In the genomic region with DNA sequence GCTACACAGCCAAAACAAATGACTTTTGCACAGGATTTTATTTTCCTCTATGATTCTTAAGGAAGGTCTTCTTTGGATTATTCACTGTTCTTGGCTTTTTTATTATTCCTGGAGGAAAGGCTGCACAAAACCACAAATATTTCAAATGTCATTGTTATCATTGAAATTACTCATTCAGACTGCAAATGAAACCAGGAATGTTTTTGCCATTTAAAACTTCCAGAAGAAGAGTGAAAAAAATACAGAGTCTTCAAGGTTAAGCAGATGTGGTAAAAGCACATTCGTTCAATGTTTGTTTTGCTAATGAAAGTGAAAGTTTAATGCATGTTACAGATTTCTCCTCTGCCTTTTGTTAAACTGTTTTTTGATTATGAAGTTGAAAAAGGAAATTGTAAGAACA, we compare ENCODE assay signal across 14 cellular contexts.
A peak's percentile ranks its signal among the peaks of the same experiment; 100 is the strongest.
DNase-seq lines count a peak whose midpoint lies in the region; ATAC-seq, FAIRE-seq and TF ChIP-seq lines count a peak whose summit lies in the region.
"Had no signal": no experiment of that assay in that cellular context is flagged by ENCODE, and none has a peak within 500 bp of the region (broad histone marks: within the 10 kb centered on the region; RNA-seq: fewer than 3 reads in every experiment).

No MANE protein-coding gene starts in this region.

- H2AFZ ChIP-seq in keratinocyte (ENCODE audit: control insufficient read depth, low read length) (no peak overlapping the region), H9 (ENCODE audit: low read length) (no peak overlapping the region)

- TF ChIP-seq CTCF in HFFc6 (IDR thresholded peaks at IDR 0.05) = no peak
- no peak for TF ChIP-seq CTCF in keratinocyte (optimal IDR thresholded peaks at IDR 0.05 in 1 of 3, IDR thresholded peaks at IDR 0.05 in 1 of 3, conservative IDR thresholded peaks at IDR 0.05 in 1 of 3; ENCODE audit: extremely low read depth in 1 of 3, insufficient read depth in 2 of 3, low read length in 3 of 3)
- TF ChIP-seq CTCF in H9 (conservative IDR thresholded peaks at IDR 0.05) = no peak

- no peak overlapping the region for H2BK120ac ChIP-seq in H9 (ENCODE audit: low read depth, low read length, poor library complexity, severe bottlenecking)

- FAIRE-seq in keratinocyte (lab: Jason Lieb, UNC) = no peak
- FAIRE-seq: GM12878 had no signal

- no peak for ATAC-seq in HG02763 (IDR thresholded peaks at IDR 0.05; ENCODE audit: unreplicated experiment)
- ATAC-seq in GM21367 (IDR thresholded peaks at IDR 0.05; ENCODE audit: unreplicated experiment) = no peak
- ATAC-seq: GM12878 had no signal

- no CpG with 5 or more reads among the region's 1 CpG for WGBS in H9 (ENCODE audit: extremely low coverage, insufficient read length, low lambda C conversion rate)

- H3K27ac Mint-ChIP-seq in HFFc6 (no peak overlapping the region), H9 (no peak overlapping the region)
- H3K27ac Mint-ChIP-seq: mesothelial cell of epicardium had no signal

- H2BK15ac ChIP-seq in H9 (ENCODE audit: low read depth, low read length) = no peak overlapping the region

- H3K14ac ChIP-seq in H9 (ENCODE audit: insufficient read depth, low read length) = no peak overlapping the region

- H3K4me2 ChIP-seq in keratinocyte (ENCODE audit: control insufficient read depth, extremely low read depth, insufficient read depth, low read depth, low read length) (peak overlapping the region; percentile 44), H9 (ENCODE audit: insufficient read depth, insufficient read length, low read length) (no peak overlapping the region)

- peak overlapping the region; percentile 29; the same call in 1 of the 2 replicates for H3K4me3 Mint-ChIP-seq in HFFc6
- H3K4me3 Mint-ChIP-seq in H9 = no peak overlapping the region
- H3K4me3 Mint-ChIP-seq: CD4-positive, CD25-positive, alpha-beta regulatory T cell; mesothelial cell of epicardium had no signal

- H3K56ac ChIP-seq in H9 (ENCODE audit: insufficient read length, low read depth, low read length) = no peak overlapping the region

- H3T11ph ChIP-seq in H9 (ENCODE audit: low read length) = no peak overlapping the region

- H3K4me1 Mint-ChIP-seq in HFFc6 (ENCODE audit: low read depth) = peaks cover 34% of the 10 kb centered on the region
- peaks cover 6 to 12% of the 10 kb centered on the region in 2 experiments for H3K4me1 Mint-ChIP-seq in H9

- no peaks in the 10 kb centered on the region for H3K36me3 ChIP-seq in keratinocyte (ENCODE audit: control insufficient read depth in 2 of 2, extremely low read depth in 1 of 2, insufficient read depth in 2 of 2, low read length in 2 of 2)

- H2BK12ac ChIP-seq in H9 (ENCODE audit: insufficient read length, low read depth, low read length) = no peak overlapping the region

- H3K9me1 ChIP-seq in keratinocyte (ENCODE audit: control insufficient read depth, extremely low read depth, insufficient read depth, low read length) = no peaks in the 10 kb centered on the region

- H3K27ac ChIP-seq in keratinocyte (ENCODE audit: control insufficient read depth, insufficient read depth, low read length) (no peak overlapping the region), H9 (ENCODE audit: insufficient read length, low read depth, low read length) (no peak overlapping the region)

- H3K4me3 ChIP-seq in keratinocyte (ENCODE audit: control insufficient read depth in 2 of 3, extremely low read depth in 1 of 3, insufficient read depth in 2 of 3, low read depth in 1 of 3, low read length in 3 of 3) = no peak overlapping the region
- H3K4me3 ChIP-seq: GM12878 had no signal

- H3K9me3 Mint-ChIP-seq in HFFc6 = no peaks in the 10 kb centered on the region
- no peaks in the 10 kb centered on the region for H3K9me3 Mint-ChIP-seq in H9
- H3K9me3 Mint-ChIP-seq: CD4-positive, CD25-positive, alpha-beta regulatory T cell; mesothelial cell of epicardium had no signal

- no peak overlapping the region for H4K91ac ChIP-seq in H9 (ENCODE audit: insufficient read length, low read depth, low read length)

- H3K27me3 Mint-ChIP-seq in HFFc6 (ENCODE audit: insufficient read depth) = peaks cover 5% of the 10 kb centered on the region
- H3K27me3 Mint-ChIP-seq in H9 (ENCODE audit: low read depth) = peaks cover 2% of the 10 kb centered on the region; the same call in 1 of the 2 replicates
- H3K27me3 Mint-ChIP-seq: CD4-positive, CD25-positive, alpha-beta regulatory T cell had no signal

- no peak overlapping the region for H3K18ac ChIP-seq in H9 (ENCODE audit: insufficient read length, low read depth, low read length)

- H3K79me1 ChIP-seq in H9 (ENCODE audit: insufficient read depth, low read depth, low read length, poor library complexity, severe bottlenecking) = no peaks in the 10 kb centered on the region

- H4K5ac ChIP-seq in H9 (ENCODE audit: insufficient read length, low read depth, low read length) = no peak overlapping the region

- no peak overlapping the region for H2AK5ac ChIP-seq in H9 (ENCODE audit: insufficient read length, low read length)

- intact Hi-C loops in posterior vena cava (cut with DNase I) = no loop called here

- no peaks in the 10 kb centered on the region for H3K23me2 ChIP-seq in H9 (ENCODE audit: insufficient read length, low read depth, low read length, poor library complexity, severe bottlenecking)

- no peaks in the 10 kb centered on the region for H4K20me1 ChIP-seq in keratinocyte (ENCODE audit: control insufficient read depth, extremely low read depth, insufficient read depth, low read length)
- H4K20me1 ChIP-seq in H9 (ENCODE audit: control insufficient read depth, insufficient read depth, insufficient read length) = no peaks in the 10 kb centered on the region

- H3K36me3 Mint-ChIP-seq in HFFc6 (ENCODE audit: low read depth) (no peaks in the 10 kb centered on the region), H9 (ENCODE audit: insufficient read depth in 1 of 3, low read depth in 3 of 3) (no peaks in the 10 kb centered on the region)
- H3K36me3 Mint-ChIP-seq: CD4-positive, CD25-positive, alpha-beta regulatory T cell; mesothelial cell of epicardium had no signal

- no peak overlapping the region for H2BK20ac ChIP-seq in H9 (ENCODE audit: low read depth, low read length, poor library complexity, severe bottlenecking)

- dilution Hi-C loops in keratinocyte (cut with MboI; ENCODE audit: extremely low pct_ligation_motif_present, low sequenced_read_pairs) = no loop called here

- H3K9me3 ChIP-seq in keratinocyte (ENCODE audit: control insufficient read depth, low read depth, low read length) = no peaks in the 10 kb centered on the region
- no peaks in the 10 kb centered on the region for H3K9me3 ChIP-seq in H9 (ENCODE audit: control insufficient read depth, low read depth, low read length)

- H3K79me2 ChIP-seq in keratinocyte (ENCODE audit: control insufficient read depth, insufficient read depth, low read length) (no peaks in the 10 kb centered on the region), H9 (ENCODE audit: insufficient read depth, low read length) (no peaks in the 10 kb centered on the region)

- H2BK5ac ChIP-seq in H9 (ENCODE audit: insufficient read length, low read length) = no peak overlapping the region

- H3K4me1 ChIP-seq in keratinocyte (ENCODE audit: control insufficient read depth, extremely low read depth, insufficient read depth, low read length) = peaks cover 3% of the 10 kb centered on the region
- peaks cover 2% of the 10 kb centered on the region; the same call in 1 of the 2 replicates for H3K4me1 ChIP-seq in H9 (ENCODE audit: insufficient read depth, low read length)

- H3K9ac ChIP-seq in keratinocyte (ENCODE audit: control insufficient read depth, extremely low read depth, insufficient read depth, low read length) (no peak overlapping the region), H9 (ENCODE audit: extremely low read depth, insufficient read length, low read length) (no peak overlapping the region)

- no peak overlapping the region for H3K4ac ChIP-seq in H9 (ENCODE audit: low read depth, low read length)

- H4K8ac ChIP-seq in H9 (replicated peaks; ENCODE audit: insufficient read length, low read depth, low read length) = no peak overlapping the region

- DNase-seq in AG08395 (ENCODE audit: low spot score) (peak; percentile 67), HFFc6 (peak; percentile 83), astrocyte of the hippocampus (ENCODE audit: low read depth, low spot score) (peak; percentile 83), keratinocyte (ENCODE audit: low read depth, low spot score) (no peak), posterior vena cava (ENCODE audit: low spot score) (no peak), H9 (no peak)
- DNase-seq: amygdala, NCI-H2029, T-helper 9 cell had no signal

- H3K27me3 ChIP-seq in keratinocyte (ENCODE audit: control insufficient read depth, extremely low read depth, insufficient read depth, low read length) = no peaks in the 10 kb centered on the region
- H3K27me3 ChIP-seq in H9 (ENCODE audit: insufficient read depth, low read length) = no peaks in the 10 kb centered on the region

- no peak overlapping the region for H3K23ac ChIP-seq in H9 (ENCODE audit: insufficient read length, low read depth, low read length)

Comparison
In these comparisons a context has a peak if more than half of its experiments do, and no peak if none do; other contexts are left out.
1. DNase-seq: peak in AG08395 (single experiment), HFFc6 (single experiment) and astrocyte of the hippocampus (single experiment); none in keratinocyte (single experiment), posterior vena cava (single experiment) and H9 (single experiment).